Comparison of ENCODE assay signal across 20 cellular contexts in genomic region chr5:141758316-141758965, GRCh38.
A peak's percentile ranks its signal among the peaks of the same experiment; 100 is the strongest.
DNase-seq lines count a peak whose midpoint lies in the region; ATAC-seq and TF ChIP-seq lines count a peak whose summit lies in the region.
"Had no signal": no experiment of that assay in that cellular context is flagged by ENCODE, and none has a peak within 500 bp of the region (broad histone marks: within the 10 kb centered on the region; RNA-seq: fewer than 3 reads in every experiment).

No MANE protein-coding gene starts in this region.

- no peaks in the 10 kb centered on the region for H3K9me3 ChIP-seq in WERI-Rb-1 (ENCODE audit: severe bottlenecking)
- H3K9me3 ChIP-seq: prostate gland, upper lobe of left lung had no signal

- H3K27ac ChIP-seq in WERI-Rb-1, result no peak overlapping the region
- H3K27ac ChIP-seq: prostate gland, upper lobe of left lung had no signal

- H3K27ac Mint-ChIP-seq in activated naive CD4-positive, alpha-beta T cell treated with anti-CD3 and anti-CD28 coated beads for 36 hours, result no peak overlapping the region
- H3K27ac Mint-ChIP-seq: activated T-helper 1 cell treated with anti-CD3 and anti-CD28 coated beads, Interleukin-12 subunit alpha, Interleukin-12 subunit beta, Interleukin-2, Interleukin-4 antibody, amounts not matched to agents 30 ng/mL and 10 ng/mL and 1 ng/mL, durations not matched to agents 14 hours and 24 hours and 36 hours had no signal

- no peaks in the 10 kb centered on the region for H3K36me3 Mint-ChIP-seq in activated naive CD4-positive, alpha-beta T cell treated with anti-CD3 and anti-CD28 coated beads for 36 hours (ENCODE audit: low read depth)

- CTCF ChIA-PET in activated naive CD4-positive, alpha-beta T cell treated with anti-CD3 and anti-CD28 coated beads for 36 hours (lab: Charles Lee), result no interaction called here

- H3K4me3 ChIP-seq in WERI-Rb-1 (ENCODE audit: low read depth, low read length), result no peak overlapping the region
- H3K4me3 ChIP-seq: prostate gland, upper lobe of left lung had no signal

- no peak overlapping the region for H3K4me3 Mint-ChIP-seq in activated naive CD4-positive, alpha-beta T cell treated with anti-CD3 and anti-CD28 coated beads for 36 hours
- H3K4me3 Mint-ChIP-seq: activated T-helper 1 cell treated with anti-CD3 and anti-CD28 coated beads, Interleukin-12 subunit alpha, Interleukin-12 subunit beta, Interleukin-2, Interleukin-4 antibody, amounts not matched to agents 30 ng/mL and 10 ng/mL and 1 ng/mL, durations not matched to agents 14 hours and 24 hours and 36 hours had no signal

- peaks cover 4% of the 10 kb centered on the region for H3K4me1 Mint-ChIP-seq in activated naive CD4-positive, alpha-beta T cell treated with anti-CD3 and anti-CD28 coated beads for 36 hours (ENCODE audit: low read depth)

- intact Hi-C loops in activated naive CD4-positive, alpha-beta T cell treated with anti-CD3 and anti-CD28 coated beads for 36 hours (cut with micrococcal nuclease), result no loop called here

- no peaks in the 10 kb centered on the region for H3K9me3 Mint-ChIP-seq in activated naive CD4-positive, alpha-beta T cell treated with anti-CD3 and anti-CD28 coated beads for 36 hours
- H3K9me3 Mint-ChIP-seq: activated T-helper 1 cell treated with anti-CD3 and anti-CD28 coated beads, Interleukin-12 subunit alpha, Interleukin-12 subunit beta, Interleukin-2, Interleukin-4 antibody, amounts not matched to agents 30 ng/mL and 10 ng/mL and 1 ng/mL, durations not matched to agents 14 hours and 24 hours and 36 hours had no signal

- DNase-seq in activated naive CD4-positive, alpha-beta T cell treated with Interleukin-2 at 50 U/mL for 16 hours, result peak; percentile 3
- no peak for DNase-seq in activated naive CD4-positive, alpha-beta T cell treated with anti-CD3 and anti-CD28 coated beads for 36 hours
- DNase-seq in WERI-Rb-1 (peak; percentile 42), left kidney (ENCODE audit: low read depth, low spot score) (peak; percentile 96), DMS 273 treated with DMSO at 0.1 percent for 48 hours (lab: John Stamatoyannopoulos, UW) (no peak), UCSD-AML1 (lab: John Stamatoyannopoulos, UW; ENCODE audit: unreplicated experiment) (no peak)
- DNase-seq in stimulated activated naive CD4-positive, alpha-beta T cell (lab: John Stamatoyannopoulos, UW), result no peak
- DNase-seq: activated CD4-positive, alpha-beta T cell treated with anti-CD3 and anti-CD28 coated beads for 48 hours; aorta; dermis blood vessel endothelial cell; DMS79 treated with DMSO at 0.1 percent for 48 hours; Kasumi-1; mesenchymal stem cell; NCI-H2029 treated with DMSO at 0.1 percent for 48 hours; T-helper 1 cell; upper lobe of left lung had no signal

- peaks cover 45% of the 10 kb centered on the region for H3K27me3 Mint-ChIP-seq in activated naive CD4-positive, alpha-beta T cell treated with anti-CD3 and anti-CD28 coated beads for 36 hours (ENCODE audit: low read depth)

- ATAC-seq in activated CD4-positive, CD25-positive, alpha-beta regulatory T cell treated with anti-CD3 and anti-CD28 coated beads, Interleukin-2, amount 50 U/mL, for 24 hours, result no peak
- ATAC-seq: Panc1 had no signal

- H3K27me3 ChIP-seq in WERI-Rb-1 (ENCODE audit: insufficient read depth, low read depth, severe bottlenecking), result no peaks in the 10 kb centered on the region

- H3K36me3 ChIP-seq in WERI-Rb-1, result no peaks in the 10 kb centered on the region
- H3K36me3 ChIP-seq: prostate gland, upper lobe of left lung had no signal

- TF ChIP-seq CTCF in WERI-Rb-1 (IDR thresholded peaks at IDR 0.05; ENCODE audit: low read depth, low read length), result no peak

Comparison
In these comparisons a context has a peak if more than half of its experiments do, and no peak if none do; other contexts are left out.
1. DNase-seq: peak in activated naive CD4-positive, alpha-beta T cell treated with Interleukin-2 at 50 U/mL for 16 hours (single experiment), WERI-Rb-1 (single experiment) and left kidney (single experiment); none in activated naive CD4-positive, alpha-beta T cell treated with anti-CD3 and anti-CD28 coated beads for 36 hours (single experiment), DMS 273 treated with DMSO at 0.1 percent for 48 hours (single experiment), stimulated activated naive CD4-positive, alpha-beta T cell (0 of 6) and UCSD-AML1 (single experiment).